8 cellular contexts compared by ENCODE assay signal in genomic region chr12:25130741-25131188, GRCh38.
DNase-seq lines count a peak whose midpoint lies in the region; ATAC-seq, FAIRE-seq and TF ChIP-seq lines count a peak whose summit lies in the region.

No MANE protein-coding gene starts in this region.

- no peak for TF ChIP-seq RAD21 in HepG2 (CRISPR knock-in tag; IDR thresholded peaks at IDR 0.05)

- POLR2A ChIA-PET in HepG2 (lab: Yijun Ruan, JAX): no interaction called here

- no peaks in the 10 kb centered on the region for H3K27me3 Mint-ChIP-seq in brain

- no peak overlapping the region for H2AFZ ChIP-seq in HepG2 (ENCODE audit: low read length)

- TF ChIP-seq EP300 in HepG2 (IDR thresholded peaks at IDR 0.05; ENCODE audit: low read depth in 2 of 2, low read length in 2 of 2) (no peak), HepG2 (CRISPR knock-in tag; IDR thresholded peaks at IDR 0.05; ENCODE audit: borderline replicate concordance) (no peak)

- H3K36me3 Mint-ChIP-seq in brain: no peaks in the 10 kb centered on the region

- intact Hi-C loops in heart left ventricle (cut with DNase I) (loop anchor here in 9 of 10 donors (1.0 to 10.0 kb wide), 7 partner anchors 138 to 276 kb away; no protein-coding TSS in a partner anchor), Right ventricle myocardium inferior (cut with DNase I) (loop anchor here (1.0 kb wide), 1 partner anchor 139 kb away; no protein-coding TSS in a partner anchor), HepG2 (cut with micrococcal nuclease; ENCODE audit: unreplicated experiment) (loop anchor here (1.0 to 10.0 kb wide), 3 partner anchors 24 to 276 kb away; no protein-coding TSS in a partner anchor)

- CTCF ChIA-PET in HepG2 (lab: Yijun Ruan, JAX; ENCODE audit: low intra/inter-chr PET ratio, low total read pairs): interaction anchor here (1.7 kb wide), 2 partner anchors 139 to 171 kb away, joined by 9 to 11 read pairs; no protein-coding TSS in a partner anchor

- no peak overlapping the region for H3K27ac Mint-ChIP-seq in brain

- H3K27ac ChIP-seq in heart left ventricle: no peak overlapping the region
- no peak overlapping the region for H3K27ac ChIP-seq in HepG2 (ENCODE audit: extremely low read length, insufficient read depth, low read length)

- H3K9ac ChIP-seq in HepG2 (ENCODE audit: insufficient read depth, low read depth, low read length): no peak overlapping the region

- no peak for DNase-seq in heart left ventricle
- DNase-seq in Right ventricle myocardium inferior (ENCODE audit: missing footprints): no peak
- DNase-seq in NCI-H2171 treated with DMSO at 0.1 percent for 48 hours (lab: John Stamatoyannopoulos, UW): peak; percentile 68
- peak; percentile 31 for DNase-seq in HepG2 (ENCODE audit: low spot score)
- DNase-seq in activated gamma-delta T cell treated with Interleukin-2 at 50 U/mL for 16 hours: no peak

- H3K4me1 ChIP-seq in heart left ventricle (no peaks in the 10 kb centered on the region), HepG2 (ENCODE audit: insufficient read depth, low read length) (no peaks in the 10 kb centered on the region)

- no peak for FAIRE-seq in HepG2 (lab: Jason Lieb, UNC)

- H3K27me3 ChIP-seq in heart left ventricle (no peaks in the 10 kb centered on the region), HepG2 (ENCODE audit: control insufficient read depth in 1 of 2, insufficient read depth in 2 of 2, low read length in 2 of 2) (no peaks in the 10 kb centered on the region)

- H3K4me1 Mint-ChIP-seq in brain: no peaks in the 10 kb centered on the region

- no TSS peak for BruUV-seq in HepG2 (replicated peaks; lab: Mats Ljungman, UMichigan)

- H3K79me2 ChIP-seq in HepG2 (ENCODE audit: insufficient read depth, low read length): no peaks in the 10 kb centered on the region

- no peak for TF ChIP-seq POLR2A in heart left ventricle (IDR thresholded peaks at IDR 0.05)
- TF ChIP-seq POLR2A in HepG2 (IDR thresholded peaks at IDR 0.05; ENCODE audit: insufficient read depth in 1 of 2, low read depth in 2 of 2, low read length in 2 of 2): no peak

- no peak overlapping the region for H3K4me3 Mint-ChIP-seq in brain

- in situ Hi-C loops in HepG2 (cut with HindIII; ENCODE audit: extremely low pct_ligation_motif_present, low pct_unique_long_range_greater_than_20kb): loop anchor here (5.0 kb wide), 1 partner anchor 138 kb away; no protein-coding TSS in a partner anchor

- H3K36me3 ChIP-seq in heart left ventricle (no peaks in the 10 kb centered on the region), HepG2 (replicated peaks in 1 of 2; ENCODE audit: control insufficient read depth in 1 of 2, insufficient read depth in 2 of 2, low read length in 2 of 2) (no peaks in the 10 kb centered on the region)

- H4K20me1 ChIP-seq in HepG2 (ENCODE audit: insufficient read depth, low read length): no peaks in the 10 kb centered on the region

- H3K9me3 ChIP-seq in heart left ventricle: no peaks in the 10 kb centered on the region
- H3K9me3 ChIP-seq in HepG2 (ENCODE audit: low read length): no peaks in the 10 kb centered on the region

- TF ChIP-seq CTCF in heart left ventricle (IDR thresholded peaks at IDR 0.05): peak; percentile 58 to 80 (median 73)
- TF ChIP-seq CTCF in brain (conservative IDR thresholded peaks at IDR 0.05): peak; percentile 84 to 89
- no peak for TF ChIP-seq CTCF in HepG2 (CRISPR knock-in tag; IDR thresholded peaks at IDR 0.05)

- H3K4me3 ChIP-seq in heart left ventricle: no peak overlapping the region
- H3K4me3 ChIP-seq in HepG2 (replicated peaks in 1 of 3; ENCODE audit: insufficient read depth in 1 of 3, low read depth in 2 of 3, low read length in 3 of 3): no peak overlapping the region

- no peak for ATAC-seq in heart left ventricle
- no peak for ATAC-seq in Right ventricle myocardium inferior
- no peak for ATAC-seq in HepG2
- no peak for ATAC-seq in GM18861 (IDR thresholded peaks at IDR 0.05; ENCODE audit: unreplicated experiment)
- no peak for ATAC-seq in GM21786 (IDR thresholded peaks at IDR 0.05; ENCODE audit: unreplicated experiment)

- H3K9me3 Mint-ChIP-seq in brain: no peaks in the 10 kb centered on the region

- no peak overlapping the region for H3K4me2 ChIP-seq in HepG2 (ENCODE audit: low read depth, low read length)

TF ChIP-seq in HepG2, 621 proteins besides CTCF, POLR2A, EP300 and RAD21:
- peak; percentile 69 for TF ChIP-seq STAG1 (CRISPR knock-in tag; IDR thresholded peaks at IDR 0.05)
- TF ChIP-seq SMC3 (IDR thresholded peaks at IDR 0.05; ENCODE audit: low read length): peak; percentile 38
- no peak for TF ChIP-seq TCF7 (IDR thresholded peaks at IDR 0.05; ENCODE audit: low read depth)
TF ChIP-seq in HepG2: peak in this region for 2.

Comparison
In these comparisons a context has a peak if more than half of its experiments do, and no peak if none do; other contexts are left out.
1. DNase-seq: peak in NCI-H2171 treated with DMSO at 0.1 percent for 48 hours (single experiment) and HepG2 (single experiment); none in heart left ventricle (0 of 5), Right ventricle myocardium inferior (single experiment) and activated gamma-delta T cell treated with Interleukin-2 at 50 U/mL for 16 hours (single experiment).